In the genomic region with DNA sequence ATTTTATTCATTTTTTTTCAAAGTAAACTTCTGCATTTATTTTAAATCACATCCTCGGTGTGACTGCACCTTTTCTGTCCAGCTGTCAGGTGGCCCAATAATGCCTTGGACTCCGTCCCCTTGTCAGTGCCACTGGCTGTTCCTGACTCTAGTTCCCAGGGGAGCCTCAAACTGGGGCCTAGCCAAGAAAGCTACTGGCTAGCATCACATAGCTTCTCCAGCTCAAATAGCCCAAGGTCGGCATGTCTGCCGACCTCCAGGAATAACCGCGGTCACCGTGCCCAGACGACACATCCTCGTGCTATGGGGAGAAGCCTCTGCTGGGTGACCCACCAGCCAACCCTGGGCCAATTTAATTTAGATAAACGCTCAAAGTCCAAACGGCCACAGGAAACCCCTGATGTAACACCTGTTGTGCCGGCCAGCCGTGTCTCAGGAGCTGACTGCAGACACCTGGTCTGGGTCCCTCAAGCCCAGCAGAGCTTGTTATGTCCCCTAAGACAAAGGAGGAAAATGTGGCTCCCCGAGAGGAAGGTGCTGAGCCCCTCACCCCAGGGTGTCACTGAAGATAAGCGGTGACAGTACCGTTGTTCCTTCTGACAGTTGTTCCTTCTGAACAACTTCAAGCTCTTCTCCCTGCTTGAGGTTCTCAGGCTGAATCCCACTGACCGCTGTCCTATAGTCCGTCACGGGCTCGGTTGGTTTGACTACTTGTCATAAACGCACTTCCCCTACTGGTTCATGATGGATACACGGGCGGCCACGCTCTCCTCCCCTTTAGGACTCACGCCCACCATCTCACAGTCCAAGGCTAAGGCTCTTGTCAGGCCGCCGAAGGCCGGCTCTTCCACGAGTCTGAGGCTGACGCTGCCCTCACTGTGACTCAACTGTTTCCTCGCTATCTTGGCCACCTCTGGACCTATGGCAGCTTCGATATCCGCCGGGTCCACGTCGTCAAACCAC, we compare ENCODE assay signal across 25 cellular contexts.
A peak's percentile ranks its signal among the peaks of the same experiment; 100 is the strongest.
DNase-seq lines count a peak whose midpoint lies in the region; ATAC-seq, FAIRE-seq and TF ChIP-seq lines count a peak whose summit lies in the region.
"Had no signal": no experiment of that assay in that cellular context is flagged by ENCODE, and none has a peak within 500 bp of the region (broad histone marks: within the 10 kb centered on the region; RNA-seq: fewer than 3 reads in every experiment).

No MANE protein-coding gene starts in this region.

- TF ChIP-seq CTCF in IMR-90 (conservative IDR thresholded peaks at IDR 0.05; ENCODE audit: low read depth, low read length) = no peak
- no peak for TF ChIP-seq CTCF in kidney (IDR thresholded peaks at IDR 0.05; ENCODE audit: borderline replicate concordance, extremely low read depth, insufficient read depth)

- no peak for FAIRE-seq in kidney (lab: Jason Lieb, UNC)
- FAIRE-seq: A204.1, GM12892 had no signal

- in situ Hi-C loops in IMR-90 (cut with MboI; ENCODE audit: low sequenced_read_pairs) = no loop called here

- no peak overlapping the region for H2AFZ ChIP-seq in IMR-90 (replicated peaks; ENCODE audit: low read length, poor library complexity)

- H3K36me3 ChIP-seq in IMR-90 (ENCODE audit: control insufficient read depth, insufficient read depth, low read length) (no peaks in the 10 kb centered on the region), kidney (ENCODE audit: control insufficient read depth in 1 of 2, insufficient read depth in 2 of 2, low read length in 2 of 2) (no peaks in the 10 kb centered on the region)
- H3K36me3 ChIP-seq: tibial nerve had no signal

- no peaks in the 10 kb centered on the region; the same call in 1 of the 2 replicates for H3K9me3 ChIP-seq in IMR-90 (ENCODE audit: control insufficient read depth, insufficient read depth, low read length)
- no peaks in the 10 kb centered on the region for H3K9me3 ChIP-seq in kidney (ENCODE audit: control insufficient read depth in 1 of 2, low read length in 2 of 2)

- H3K9ac ChIP-seq in IMR-90 (ENCODE audit: low read depth, low read length) = no peak overlapping the region
- H3K9ac ChIP-seq in kidney (ENCODE audit: low read length in 2 of 2) = no peak overlapping the region

- no peak overlapping the region for H3K4me3 Mint-ChIP-seq in activated T-cell treated with anti-CD3 and anti-CD28 coated beads, Interleukin-2, amount 50 U/mL, for 24 hours
- no peak overlapping the region for H3K4me3 Mint-ChIP-seq in activated T-cell treated with anti-CD3 and anti-CD28 coated beads, Interleukin-2, amount 50 U/mL, for 4 hours
- no peak overlapping the region for H3K4me3 Mint-ChIP-seq in stimulated activated naive B cell treated with anti-CD40 and anti-IgM and Interleukin-4, amounts not matched to agents 10 μg/mL and 1 μg/mL and 100 μg/mL, for 72 hours
- H3K4me3 Mint-ChIP-seq: activated naive CD8-positive, alpha-beta T cell treated with anti-CD3 and anti-CD28 coated beads, Interleukin-2, amount 50 U/mL, for 24 hours; B cell had no signal

- H4K8ac ChIP-seq in IMR-90 (ENCODE audit: low read depth in 2 of 2, low read length in 2 of 2) = no peak overlapping the region

- H3K9me1 ChIP-seq in IMR-90 (ENCODE audit: insufficient read depth, low read length) = 0 out of 2 replicates have a peak, but pooled peaks cover 3% of the 10 kb centered on the region

- no peaks in the 10 kb centered on the region for H3K27me3 Mint-ChIP-seq in activated T-cell treated with anti-CD3 and anti-CD28 coated beads, Interleukin-2, amount 50 U/mL, for 24 hours
- no peaks in the 10 kb centered on the region for H3K27me3 Mint-ChIP-seq in activated T-cell treated with anti-CD3 and anti-CD28 coated beads, Interleukin-2, amount 50 U/mL, for 4 hours (ENCODE audit: low read depth)
- H3K27me3 Mint-ChIP-seq in stimulated activated naive B cell treated with anti-CD40 and anti-IgM and Interleukin-4, amounts not matched to agents 10 μg/mL and 1 μg/mL and 100 μg/mL, for 72 hours = no peaks in the 10 kb centered on the region
- H3K27me3 Mint-ChIP-seq: activated naive CD8-positive, alpha-beta T cell treated with anti-CD3 and anti-CD28 coated beads, Interleukin-2, amount 50 U/mL, for 24 hours; B cell had no signal

- POLR2A ChIA-PET in IMR-90 (lab: Charles Lee; ENCODE audit: unreplicated experiment) = no interaction called here

- H3K79me1 ChIP-seq in IMR-90 (ENCODE audit: low read depth in 1 of 2, low read length in 2 of 2) = no peaks in the 10 kb centered on the region

- no peak for TF ChIP-seq POLR2A in IMR-90 (IDR thresholded peaks at IDR 0.05; ENCODE audit: low read depth, low read length)

- peak; percentile 15 for DNase-seq in activated T-cell treated with anti-CD3 and anti-CD28 coated beads, Interleukin-2, amount 50 U/mL, for 24 hours
- DNase-seq in activated T-cell treated with anti-CD3 and anti-CD28 coated beads, Interleukin-2, amount 50 U/mL, for 4 hours = no peak
- DNase-seq in IMR-90 = no peak
- peak; percentile 43 for DNase-seq in kidney
- no peak for DNase-seq in stimulated activated naive B cell treated with anti-CD40 and anti-IgM and Interleukin-4, amounts not matched to agents 10 μg/mL and 1 μg/mL and 100 μg/mL, for 72 hours
- no peak for DNase-seq in AML-193 (lab: John Stamatoyannopoulos, UW)
- DNase-seq in HUDEP-2 (lab: John Stamatoyannopoulos, UW; ENCODE audit: unreplicated experiment in 76 of 76) = no peak
- no peak for DNase-seq in NCI-H2227 treated with DMSO at 0.1 percent for 48 hours (lab: John Stamatoyannopoulos, UW)
- DNase-seq: activated effector memory CD4-positive, alpha-beta T cell treated with anti-CD3 and anti-CD28 coated beads, Interleukin-2, amount 50 U/mL, for 16 hours; activated naive CD8-positive, alpha-beta T cell treated with anti-CD3 and anti-CD28 coated beads, Interleukin-2, amount 50 U/mL, for 24 hours; Caco-2; cerebellar nuclear complex; DND-41; HCEC 1CT; mesendoderm; NCI-H1105; NCI-H2029; NCI-H226; stimulated activated CD4-positive, alpha-beta T cell treated with anti-CD3 and anti-CD28 coated beads, Interleukin-4, amount 100 ng/mL, for 1 hour; stimulated activated naive CD4-positive, alpha-beta T cell treated with Interleukin-2 at 50 U/mL for 16 hours had no signal

- H3K14ac ChIP-seq in IMR-90 (replicated peaks; ENCODE audit: low read depth, low read length) = no peak overlapping the region

- no peaks in the 10 kb centered on the region; the same call in 1 of the 2 replicates for H3K27me3 ChIP-seq in IMR-90 (ENCODE audit: control insufficient read depth, insufficient read depth, low read length)
- H3K27me3 ChIP-seq: tibial nerve had no signal

- H2AK5ac ChIP-seq in IMR-90 (ENCODE audit: low read depth, low read length) = 0 out of 2 replicates have a peak overlapping the region, but pooled peaks have one; percentile 13

- H2BK5ac ChIP-seq in IMR-90 (ENCODE audit: low read depth, low read length, poor library complexity, severe bottlenecking) = no peak overlapping the region

- dilution Hi-C loops in IMR-90 (cut with HindIII; ENCODE audit: low sequenced_read_pairs, unreplicated experiment) = no loop called here

- no peak overlapping the region for H2BK15ac ChIP-seq in IMR-90 (ENCODE audit: low read depth, low read length)

- no peak overlapping the region for H3K4me2 ChIP-seq in IMR-90 (ENCODE audit: low read depth, low read length)

- no peak overlapping the region for H2BK120ac ChIP-seq in IMR-90 (ENCODE audit: low read depth, low read length)

- no TSS peak for BruUV-seq in IMR-90 (replicated peaks; lab: Mats Ljungman, UMichigan)

- CTCF ChIA-PET in IMR-90 (lab: Yijun Ruan, JAX) = no interaction called here

- peaks cover 4% of the 10 kb centered on the region for H3K9me3 Mint-ChIP-seq in activated T-cell treated with anti-CD3 and anti-CD28 coated beads, Interleukin-2, amount 50 U/mL, for 24 hours
- H3K9me3 Mint-ChIP-seq in activated T-cell treated with anti-CD3 and anti-CD28 coated beads, Interleukin-2, amount 50 U/mL, for 4 hours = peaks cover 7% of the 10 kb centered on the region
- H3K9me3 Mint-ChIP-seq in stimulated activated naive B cell treated with anti-CD40 and anti-IgM and Interleukin-4, amounts not matched to agents 10 μg/mL and 1 μg/mL and 100 μg/mL, for 72 hours = peaks cover 7% of the 10 kb centered on the region in 2 donors

- H4K20me1 ChIP-seq in IMR-90 (ENCODE audit: insufficient read depth, low read length) = no peaks in the 10 kb centered on the region

- no peak overlapping the region for H4K91ac ChIP-seq in IMR-90 (ENCODE audit: insufficient read depth, low read depth, low read length)

- no peak overlapping the region for H2BK20ac ChIP-seq in IMR-90 (ENCODE audit: low read depth, low read length)

- TF ChIP-seq RAD21 in IMR-90 (IDR thresholded peaks at IDR 0.05; ENCODE audit: low read length) = no peak

- no peak overlapping the region for H4K5ac ChIP-seq in IMR-90 (ENCODE audit: low read depth, low read length)

- no peak overlapping the region for H3K18ac ChIP-seq in IMR-90 (ENCODE audit: low read depth, low read length)

- ATAC-seq in activated T-cell treated with anti-CD3 and anti-CD28 coated beads, Interleukin-2, amount 50 U/mL, for 4 hours = no peak
- ATAC-seq in IMR-90 (ENCODE audit: low read depth) = no peak
- no peak for ATAC-seq in stimulated activated naive B cell treated with anti-CD40 and anti-IgM and Interleukin-4, amounts not matched to agents 10 μg/mL and 1 μg/mL and 100 μg/mL, for 72 hours (replicated peaks)
- ATAC-seq: activated naive CD8-positive, alpha-beta T cell treated with anti-CD3 and anti-CD28 coated beads, Interleukin-2, amount 50 U/mL, for 24 hours had no signal

- WGBS in IMR-90 (ENCODE audit: extremely low coverage in 2 of 2, insufficient read length in 1 of 2), 2 experiments = 91% methylated on average over 18 of the region's 36 CpGs; no CpG with 5 or more reads in 1 of the 2 experiments

- no peak overlapping the region for H3K56ac ChIP-seq in IMR-90 (ENCODE audit: extremely low read depth, insufficient read depth, low read length)

- H3K4me1 Mint-ChIP-seq in activated T-cell treated with anti-CD3 and anti-CD28 coated beads, Interleukin-2, amount 50 U/mL, for 24 hours (ENCODE audit: low read depth) = peaks cover 17% of the 10 kb centered on the region
- peaks cover 18% of the 10 kb centered on the region for H3K4me1 Mint-ChIP-seq in activated T-cell treated with anti-CD3 and anti-CD28 coated beads, Interleukin-2, amount 50 U/mL, for 4 hours (ENCODE audit: low read depth)
- peaks cover 20 to 31% of the 10 kb centered on the region in 2 donors for H3K4me1 Mint-ChIP-seq in stimulated activated naive B cell treated with anti-CD40 and anti-IgM and Interleukin-4, amounts not matched to agents 10 μg/mL and 1 μg/mL and 100 μg/mL, for 72 hours

- H3K27ac ChIP-seq in IMR-90 (ENCODE audit: insufficient read depth, low read length) = no peak overlapping the region
- no peak overlapping the region for H3K27ac ChIP-seq in kidney (ENCODE audit: low read depth in 2 of 2, low read length in 2 of 2)
- H3K27ac ChIP-seq: tibial nerve, VCaP had no signal

- H3K4ac ChIP-seq in IMR-90 (ENCODE audit: low read depth, low read length) = no peak overlapping the region

- peaks cover 2% of the 10 kb centered on the region; the same call in 1 of the 2 replicates for H3K4me1 ChIP-seq in IMR-90 (ENCODE audit: control insufficient read depth, insufficient read depth, low read length)
- H3K4me1 ChIP-seq in kidney (ENCODE audit: control insufficient read depth in 1 of 2, insufficient read depth in 1 of 2, low read depth in 1 of 2, low read length in 2 of 2) = no peaks in the 10 kb centered on the region
- H3K4me1 ChIP-seq: Caco-2 had no signal

- no peak overlapping the region for H3K23ac ChIP-seq in IMR-90 (ENCODE audit: low read depth, low read length)

- H3K36me3 Mint-ChIP-seq in activated T-cell treated with anti-CD3 and anti-CD28 coated beads, Interleukin-2, amount 50 U/mL, for 24 hours (ENCODE audit: low read depth) = no peaks in the 10 kb centered on the region
- no peaks in the 10 kb centered on the region for H3K36me3 Mint-ChIP-seq in activated T-cell treated with anti-CD3 and anti-CD28 coated beads, Interleukin-2, amount 50 U/mL, for 4 hours (ENCODE audit: insufficient read depth)
- peaks cover 4 to 5% of the 10 kb centered on the region in 2 donors for H3K36me3 Mint-ChIP-seq in stimulated activated naive B cell treated with anti-CD40 and anti-IgM and Interleukin-4, amounts not matched to agents 10 μg/mL and 1 μg/mL and 100 μg/mL, for 72 hours

- no peak overlapping the region for H3K27ac Mint-ChIP-seq in activated T-cell treated with anti-CD3 and anti-CD28 coated beads, Interleukin-2, amount 50 U/mL, for 24 hours
- peak overlapping the region; percentile 28 for H3K27ac Mint-ChIP-seq in stimulated activated naive B cell treated with anti-CD40 and anti-IgM and Interleukin-4, amounts not matched to agents 10 μg/mL and 1 μg/mL and 100 μg/mL, for 72 hours
- H3K27ac Mint-ChIP-seq: activated naive CD8-positive, alpha-beta T cell treated with anti-CD3 and anti-CD28 coated beads, Interleukin-2, amount 50 U/mL, for 24 hours; B cell had no signal

- intact Hi-C loops in IMR-90 (cut with micrococcal nuclease) = no loop called here
- intact Hi-C loops in kidney (cut with DNase I) = no loop called here

- no peak overlapping the region for H2AK9ac ChIP-seq in IMR-90 (replicated peaks; ENCODE audit: low read depth, low read length, poor library complexity)

- no peak overlapping the region for H3K4me3 ChIP-seq in IMR-90 (ENCODE audit: insufficient read depth, low read depth, low read length)
- H3K4me3 ChIP-seq in kidney (ENCODE audit: low read length in 2 of 2) = no peak overlapping the region
- H3K4me3 ChIP-seq: tibial nerve had no signal

Comparison
In these comparisons a context has a peak if more than half of its experiments do, and no peak if none do; other contexts are left out.
1. DNase-seq: peak in activated T-cell treated with anti-CD3 and anti-CD28 coated beads, Interleukin-2, amount 50 U/mL, for 24 hours (single experiment) and kidney (single experiment); none in activated T-cell treated with anti-CD3 and anti-CD28 coated beads, Interleukin-2, amount 50 U/mL, for 4 hours (single experiment), IMR-90 (single experiment), stimulated activated naive B cell treated with anti-CD40 and anti-IgM and Interleukin-4, amounts not matched to agents 10 μg/mL and 1 μg/mL and 100 μg/mL, for 72 hours (single experiment), AML-193 (0 of 2), HUDEP-2 (0 of 76) and NCI-H2227 treated with DMSO at 0.1 percent for 48 hours (single experiment).